10 cellular contexts compared by ENCODE assay signal in the genomic region with DNA sequence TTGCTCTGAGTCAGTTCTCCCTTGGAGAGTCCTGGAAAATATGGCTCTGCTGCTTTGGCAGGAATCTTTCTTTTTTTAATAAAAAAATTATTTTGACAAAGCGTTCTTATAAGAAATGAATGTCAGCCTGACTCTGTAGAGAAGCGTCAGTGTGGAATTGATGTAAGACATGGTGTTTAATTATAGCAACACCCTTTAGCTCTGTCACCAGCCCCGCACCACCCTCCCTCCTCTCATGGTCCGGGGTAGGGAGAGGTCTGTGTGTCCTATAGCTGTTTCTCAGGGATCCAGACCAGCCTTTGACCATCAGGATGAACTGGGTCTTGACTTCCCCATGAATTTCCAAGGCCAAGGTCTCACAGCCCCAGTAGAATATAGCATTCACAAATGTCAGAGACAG.
"Had no signal": no experiment of that assay in that cellular context is flagged by ENCODE, and none has a peak within 500 bp of the region (broad histone marks: within the 10 kb centered on the region; RNA-seq: fewer than 3 reads in every experiment).

No MANE protein-coding gene starts in this region.

- H3K9me3 ChIP-seq: HAP-1 had no signal

- FAIRE-seq: H1, H54 had no signal

- H3K36me3 ChIP-seq: HAP-1 had no signal

- H3K4me2 ChIP-seq: GM23338 had no signal

- DNase-seq: GM23248, H7, H9, HCEC 1CT, HFFc6 had no signal

- H3K4me1 ChIP-seq: HAP-1 had no signal

- H3K4me3 ChIP-seq: GM23248, GM23338, HAP-1 had no signal

- H3K9ac ChIP-seq: GM23248 had no signal

- ATAC-seq: HCT116 had no signal

- H2AFZ ChIP-seq: GM23248, GM23338 had no signal

- H3K27ac ChIP-seq: GM23248 had no signal
